ENCODE assay signal across 9 cellular contexts in the genomic region with DNA sequence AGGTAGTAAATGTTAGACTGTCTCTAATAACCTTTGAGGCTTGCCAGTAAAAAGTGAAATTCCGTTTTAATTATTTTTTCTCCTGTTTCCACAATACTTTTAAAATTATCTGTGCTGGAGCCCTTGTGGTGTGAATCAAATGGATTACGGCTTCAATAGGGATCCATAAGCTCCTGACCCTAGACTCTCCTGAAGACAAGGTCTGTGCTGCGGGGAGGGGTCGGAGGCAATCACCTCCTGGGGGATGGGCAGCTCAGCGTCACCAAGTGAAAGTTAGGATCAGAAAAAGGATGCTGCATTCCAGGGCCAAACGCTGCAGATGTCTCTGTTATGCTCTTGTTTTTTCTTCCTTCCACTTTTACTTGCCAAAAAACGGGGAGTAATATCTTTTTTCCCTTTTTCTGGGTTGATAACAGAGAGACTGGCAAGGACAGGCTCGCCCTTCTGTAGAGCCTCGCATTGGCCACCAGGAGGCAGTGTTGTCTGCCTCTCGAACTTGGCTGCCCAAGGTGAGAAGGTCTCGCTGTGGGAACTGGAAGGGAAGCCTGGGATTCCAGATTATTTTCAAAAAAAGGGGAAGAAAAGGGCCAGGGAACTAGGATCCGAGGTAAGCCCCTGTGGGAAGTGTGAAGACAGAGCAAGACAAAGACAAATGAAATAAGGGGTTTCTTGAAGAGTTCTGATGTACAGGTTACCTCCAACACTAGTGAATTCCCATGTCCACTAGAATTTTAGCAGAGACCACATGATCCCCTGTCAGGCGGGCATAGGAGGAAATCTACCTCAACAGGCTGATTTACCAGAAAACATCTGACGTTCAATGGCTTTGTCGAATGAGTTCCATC.
A peak's percentile ranks its signal among the peaks of the same experiment; 100 is the strongest.
DNase-seq lines count a peak whose midpoint lies in the region; ATAC-seq and TF ChIP-seq lines count a peak whose summit lies in the region.
"Had no signal": no experiment of that assay in that cellular context is flagged by ENCODE, and none has a peak within 500 bp of the region (broad histone marks: within the 10 kb centered on the region; RNA-seq: fewer than 3 reads in every experiment).

No MANE protein-coding gene starts in this region.

- DNase-seq in C1 segment of cervical spinal cord (lab: John Stamatoyannopoulos, UW) (peak in 11 of 14 donors; percentile 1 to 73 (median 19)), islet precursor cell (peak; percentile 73), type B pancreatic cell (ENCODE audit: extremely low spot score, unreplicated experiment) (no peak), GOT3 (lab: John Stamatoyannopoulos, UW) (no peak)
- DNase-seq in activated naive CD8-positive, alpha-beta T cell treated with anti-CD3 and anti-CD28 coated beads, Interleukin-2, amount 50 U/mL, for 24 hours, result peak; percentile 3

- peaks cover 5% of the 10 kb centered on the region for H3K27me3 Mint-ChIP-seq in activated naive CD8-positive, alpha-beta T cell treated with anti-CD3 and anti-CD28 coated beads, Interleukin-2, amount 50 U/mL, for 24 hours
- H3K27me3 Mint-ChIP-seq in type B pancreatic cell, result no peaks in the 10 kb centered on the region

- no peak overlapping the region for H3K4me2 ChIP-seq in KMS-11

- H3K9ac ChIP-seq in KMS-11, result no peak overlapping the region

- H3K4me1 Mint-ChIP-seq in activated naive CD8-positive, alpha-beta T cell treated with anti-CD3 and anti-CD28 coated beads, Interleukin-2, amount 50 U/mL, for 24 hours, result no peaks in the 10 kb centered on the region
- H3K4me1 Mint-ChIP-seq in type B pancreatic cell (ENCODE audit: unreplicated experiment), result no peaks in the 10 kb centered on the region

- H4K20me1 ChIP-seq in KMS-11 (ENCODE audit: insufficient read depth), result no peaks in the 10 kb centered on the region

- H3K36me3 Mint-ChIP-seq in activated naive CD8-positive, alpha-beta T cell treated with anti-CD3 and anti-CD28 coated beads, Interleukin-2, amount 50 U/mL, for 24 hours (ENCODE audit: low read depth), result no peaks in the 10 kb centered on the region
- H3K36me3 Mint-ChIP-seq in type B pancreatic cell, result no peaks in the 10 kb centered on the region

- no peak overlapping the region for H2AFZ ChIP-seq in KMS-11 (ENCODE audit: low read depth)

- H3K27ac ChIP-seq in KMS-11, result no peak overlapping the region

- TF ChIP-seq CTCF in KMS-11 (conservative IDR thresholded peaks at IDR 0.05; ENCODE audit: low read depth, low read length), result peak; percentile 84
- TF ChIP-seq CTCF in type B pancreatic cell (conservative IDR thresholded peaks at IDR 0.05), result peak; percentile 44

- no peaks in the 10 kb centered on the region for H3K27me3 ChIP-seq in KMS-11 (ENCODE audit: insufficient read depth, low read depth)

- no peak overlapping the region for H3K4me3 ChIP-seq in KMS-11 (IDR thresholded peaks at IDR 0.05; ENCODE audit: insufficient read depth, low read depth, low read length)

- peaks cover 3% of the 10 kb centered on the region for H3K9me3 Mint-ChIP-seq in activated naive CD8-positive, alpha-beta T cell treated with anti-CD3 and anti-CD28 coated beads, Interleukin-2, amount 50 U/mL, for 24 hours
- H3K9me3 Mint-ChIP-seq in type B pancreatic cell, result peaks cover 18% of the 10 kb centered on the region

- no peaks in the 10 kb centered on the region for H3K4me1 ChIP-seq in KMS-11 (ENCODE audit: low read depth, poor library complexity, severe bottlenecking)

- H3K27ac Mint-ChIP-seq in activated naive CD8-positive, alpha-beta T cell treated with anti-CD3 and anti-CD28 coated beads, Interleukin-2, amount 50 U/mL, for 24 hours, result no peak overlapping the region
- H3K27ac Mint-ChIP-seq in type B pancreatic cell, result no peak overlapping the region
- H3K27ac Mint-ChIP-seq: stimulated activated naive CD8-positive, alpha-beta T cell treated with anti-CD3 and anti-CD28 coated beads, Interleukin-15, Interleukin-2, amounts not matched to agents 100 ng/mL and 50 ng/mL, for 24 hours had no signal

- ATAC-seq in GM18508 (IDR thresholded peaks at IDR 0.05; ENCODE audit: insufficient read depth, unreplicated experiment) (peak; percentile 65), HG02763 (IDR thresholded peaks at IDR 0.05; ENCODE audit: unreplicated experiment) (no peak)
- ATAC-seq in activated naive CD8-positive, alpha-beta T cell treated with anti-CD3 and anti-CD28 coated beads, Interleukin-2, amount 50 U/mL, for 24 hours, result no peak

- no peak overlapping the region for H3K4me3 Mint-ChIP-seq in activated naive CD8-positive, alpha-beta T cell treated with anti-CD3 and anti-CD28 coated beads, Interleukin-2, amount 50 U/mL, for 24 hours
- H3K4me3 Mint-ChIP-seq in type B pancreatic cell, result no peak overlapping the region
- H3K4me3 Mint-ChIP-seq: stimulated activated naive CD8-positive, alpha-beta T cell treated with anti-CD3 and anti-CD28 coated beads, Interleukin-15, Interleukin-2, amounts not matched to agents 100 ng/mL and 50 ng/mL, for 24 hours had no signal

- no peaks in the 10 kb centered on the region for H3K79me2 ChIP-seq in KMS-11 (ENCODE audit: insufficient read depth, low read depth)

- H3K36me3 ChIP-seq in KMS-11 (ENCODE audit: insufficient read depth), result no peaks in the 10 kb centered on the region

Comparison
In these comparisons a context has a peak if more than half of its experiments do, and no peak if none do; other contexts are left out.
1. DNase-seq: peak in C1 segment of cervical spinal cord (11 of 14), activated naive CD8-positive, alpha-beta T cell treated with anti-CD3 and anti-CD28 coated beads, Interleukin-2, amount 50 U/mL, for 24 hours (single experiment) and islet precursor cell (single experiment); none in type B pancreatic cell (single experiment) and GOT3 (single experiment).